Comparison of ENCODE assay signal across 14 cellular contexts in genomic region chr4:53346920-53347852, GRCh38. TPM values are rescaled to one million over a fixed set of nuclear protein-coding genes. Genes with fewer than 3 reads are reported as not detected.
DNase-seq lines count a peak whose midpoint lies in the region; ATAC-seq and TF ChIP-seq lines count a peak whose summit lies in the region.
"Had no signal": no experiment of that assay in that cellular context is flagged by ENCODE, and none has a peak within 500 bp of the region (broad histone marks: within the 10 kb centered on the region; RNA-seq: fewer than 3 reads in every experiment).

No MANE protein-coding gene starts in this region.

- no peaks in the 10 kb centered on the region for H3K9me2 ChIP-seq in hepatocyte (replicated peaks; ENCODE audit: insufficient read depth)

- in situ Hi-C loops in IMR-90 (cut with MboI; ENCODE audit: low sequenced_read_pairs): no loop called here
- in situ Hi-C loops in mammary epithelial cell (cut with MboI; ENCODE audit: low sequenced_read_pairs in 2 of 2): no loop called here

- no peak for TF ChIP-seq POLR2A in IMR-90 (IDR thresholded peaks at IDR 0.05; ENCODE audit: low read depth, low read length)

- dilution Hi-C loops in IMR-90 (cut with HindIII; ENCODE audit: low sequenced_read_pairs, unreplicated experiment) (no loop called here), mammary epithelial cell (cut with HindIII; ENCODE audit: low sequenced_read_pairs) (no loop called here)

- intact Hi-C loops in IMR-90 (cut with micrococcal nuclease) (no loop called here), mammary epithelial cell (cut with micrococcal nuclease) (no loop called here)

- peaks cover 5% of the 10 kb centered on the region; the same call in 1 of the 2 replicates for H4K20me1 ChIP-seq in IMR-90 (ENCODE audit: insufficient read depth, low read length)
- no peaks in the 10 kb centered on the region for H4K20me1 ChIP-seq in mammary epithelial cell (ENCODE audit: insufficient read depth, low read length)
- no peaks in the 10 kb centered on the region for H4K20me1 ChIP-seq in hepatocyte (ENCODE audit: insufficient read depth, poor library complexity, severe bottlenecking)

- no peak overlapping the region; the same call in 2 of the 3 replicates for H2BK15ac ChIP-seq in IMR-90 (ENCODE audit: low read depth, low read length)

- H3K9ac ChIP-seq in IMR-90 (ENCODE audit: low read depth, low read length) (no peak overlapping the region; the same call in 1 of the 2 replicates), mammary epithelial cell (ENCODE audit: insufficient read depth, low read length) (no peak overlapping the region)

- 0 out of 2 replicates have a peak, but pooled peaks have one; percentile 7 for TF ChIP-seq RAD21 in IMR-90 (IDR thresholded peaks at IDR 0.05; ENCODE audit: low read length)

- peak overlapping the region; percentile 0; the same call in 1 of the 2 replicates for H3K27ac ChIP-seq in IMR-90 (ENCODE audit: insufficient read depth, low read length)
- no peak overlapping the region for H3K27ac ChIP-seq in mammary epithelial cell (ENCODE audit: insufficient read depth, low read depth, low read length)
- H3K27ac ChIP-seq in hepatocyte: peak overlapping the region; percentile 40
- H3K27ac ChIP-seq: SJSA1 had no signal

- H2BK20ac ChIP-seq in IMR-90 (ENCODE audit: low read depth, low read length): peak overlapping the region; percentile 43; the same call in 1 of the 2 replicates

- BruUV-seq in IMR-90 (replicated peaks; lab: Mats Ljungman, UMichigan): no TSS peak
- no TSS peak for BruUV-seq in mammary epithelial cell (replicated peaks; lab: Mats Ljungman, UMichigan)

- H3K9me1 ChIP-seq in IMR-90 (ENCODE audit: insufficient read depth, low read length): peaks cover 8% of the 10 kb centered on the region

- H3K27ac Mint-ChIP-seq in WTC11: no peak overlapping the region
- no peak overlapping the region for H3K27ac Mint-ChIP-seq in stimulated activated naive B cell treated with anti-CD40 and anti-IgM and Interleukin-4, amounts not matched to agents 10 μg/mL and 1 μg/mL and 100 μg/mL, for 72 hours
- H3K27ac Mint-ChIP-seq: activated CD4-positive, alpha-beta T cell treated with anti-CD3 and anti-CD28 coated beads for 36 hours; CD4-positive, alpha-beta T cell had no signal

- H2AK9ac ChIP-seq in IMR-90 (replicated peaks; ENCODE audit: low read depth, low read length, poor library complexity): peak overlapping the region; percentile 70

- no peaks in the 10 kb centered on the region for H3K9me3 ChIP-seq in IMR-90 (ENCODE audit: control insufficient read depth, insufficient read depth, low read length)
- H3K9me3 ChIP-seq in mammary epithelial cell (replicated peaks; ENCODE audit: insufficient read depth, low read length): no peaks in the 10 kb centered on the region
- no peaks in the 10 kb centered on the region for H3K9me3 ChIP-seq in hepatocyte (ENCODE audit: low read depth)
- H3K9me3 ChIP-seq: SJSA1 had no signal

- peaks cover 6% of the 10 kb centered on the region for H3K79me2 ChIP-seq in mammary epithelial cell (ENCODE audit: insufficient read depth, low read length)
- no peaks in the 10 kb centered on the region for H3K79me2 ChIP-seq in hepatocyte

- no peak overlapping the region for H3K4me3 Mint-ChIP-seq in WTC11
- no peak overlapping the region for H3K4me3 Mint-ChIP-seq in stimulated activated naive B cell treated with anti-CD40 and anti-IgM and Interleukin-4, amounts not matched to agents 10 μg/mL and 1 μg/mL and 100 μg/mL, for 72 hours
- H3K4me3 Mint-ChIP-seq: activated CD4-positive, alpha-beta T cell treated with anti-CD3 and anti-CD28 coated beads for 36 hours; CD4-positive, alpha-beta T cell; naive B cell had no signal

- H4K5ac ChIP-seq in IMR-90 (ENCODE audit: low read depth, low read length): no peak overlapping the region

- H3K4ac ChIP-seq in IMR-90 (ENCODE audit: low read depth, low read length): peak overlapping the region; percentile 61

- 0 out of 2 replicates have a peak overlapping the region, but pooled peaks have one; percentile 20 for H3K56ac ChIP-seq in IMR-90 (ENCODE audit: extremely low read depth, insufficient read depth, low read length)

- H2AFZ ChIP-seq in IMR-90 (replicated peaks; ENCODE audit: low read length, poor library complexity) (no peak overlapping the region), mammary epithelial cell (ENCODE audit: low read depth, low read length) (peak overlapping the region; percentile 42), hepatocyte (no peak overlapping the region)

- peak overlapping the region in 1 of 2 experiments; percentile 11; a peak in 1 of 4 replicates for H4K8ac ChIP-seq in IMR-90 (ENCODE audit: low read depth in 2 of 2, low read length in 2 of 2)

- 0% methylated on average over 1 of the region's 5 CpGs; no CpG with 5 or more reads in 1 of the 2 experiments for whole genome bisulfite sequencing in IMR-90 (ENCODE audit: extremely low coverage in 2 of 2, insufficient read length in 1 of 2), 2 experiments
- WGBS in mammary epithelial cell (ENCODE audit: low coverage, missing lambda C conversion rate): 23% methylated on average over 5 of the region's 5 CpGs
- 69% methylated on average over 5 of the region's 5 CpGs for WGBS in hepatocyte (ENCODE audit: low lambda C conversion rate, missing lambda C conversion rate)

- peaks cover 6% of the 10 kb centered on the region for H3K4me1 ChIP-seq in IMR-90 (ENCODE audit: control insufficient read depth, insufficient read depth, low read length)
- H3K4me1 ChIP-seq in mammary epithelial cell (ENCODE audit: insufficient read depth, low read length): peaks cover 14% of the 10 kb centered on the region
- H3K4me1 ChIP-seq in hepatocyte (ENCODE audit: insufficient read depth): no peaks in the 10 kb centered on the region
- H3K4me1 ChIP-seq: SJSA1 had no signal

- peak overlapping the region; percentile 71 for H3K23ac ChIP-seq in IMR-90 (ENCODE audit: low read depth, low read length)

- H3K4me1 Mint-ChIP-seq in WTC11: no peaks in the 10 kb centered on the region
- peaks cover 9 to 23% of the 10 kb centered on the region in 2 donors for H3K4me1 Mint-ChIP-seq in stimulated activated naive B cell treated with anti-CD40 and anti-IgM and Interleukin-4, amounts not matched to agents 10 μg/mL and 1 μg/mL and 100 μg/mL, for 72 hours
- H3K4me1 Mint-ChIP-seq: activated CD4-positive, alpha-beta T cell treated with anti-CD3 and anti-CD28 coated beads for 36 hours had no signal

- H3K27me3 Mint-ChIP-seq in WTC11 (ENCODE audit: low read depth): no peaks in the 10 kb centered on the region
- no peaks in the 10 kb centered on the region for H3K27me3 Mint-ChIP-seq in stimulated activated naive B cell treated with anti-CD40 and anti-IgM and Interleukin-4, amounts not matched to agents 10 μg/mL and 1 μg/mL and 100 μg/mL, for 72 hours
- H3K27me3 Mint-ChIP-seq: activated CD4-positive, alpha-beta T cell treated with anti-CD3 and anti-CD28 coated beads for 36 hours; CD4-positive, alpha-beta T cell; naive B cell had no signal

- H3K18ac ChIP-seq in IMR-90 (ENCODE audit: low read depth, low read length): peak overlapping the region; percentile 18; the same call in 1 of the 2 replicates

- H3K4me3 ChIP-seq in IMR-90 (ENCODE audit: insufficient read depth, low read depth, low read length) (no peak overlapping the region), mammary epithelial cell (replicated peaks in 1 of 3; ENCODE audit: insufficient read depth in 1 of 3, low read depth in 2 of 3, low read length in 3 of 3) (no peak overlapping the region), hepatocyte (no peak overlapping the region)
- H3K4me3 ChIP-seq: SJSA1 had no signal

- H4K91ac ChIP-seq in IMR-90 (ENCODE audit: insufficient read depth, low read depth, low read length): no peak overlapping the region

- DNase-seq in AG08396 (ENCODE audit: low spot score) (peak; percentile 61), IMR-90 (peak; percentile 61), mammary epithelial cell (peak; percentile 66), hepatocyte (ENCODE audit: low spot score) (no peak), WTC11 (ENCODE audit: low spot score) (no peak)
- DNase-seq in stimulated activated naive B cell treated with anti-CD40 and anti-IgM and Interleukin-4, amounts not matched to agents 10 μg/mL and 1 μg/mL and 100 μg/mL, for 72 hours: no peak
- DNase-seq: activated CD4-positive, alpha-beta T cell treated with anti-CD3 and anti-CD28 coated beads for 36 hours; activated gamma-delta T cell; CD4-positive, alpha-beta T cell; naive B cell; NCI-H524 treated with DMSO at 0.1 percent for 48 hours had no signal

- H2AK5ac ChIP-seq in IMR-90 (ENCODE audit: low read depth, low read length): 0 out of 2 replicates have a peak overlapping the region, but pooled peaks have one; percentile 58

- peaks cover 15% of the 10 kb centered on the region for H3K9me3 Mint-ChIP-seq in WTC11
- peaks cover 2 to 4% of the 10 kb centered on the region in 2 donors for H3K9me3 Mint-ChIP-seq in stimulated activated naive B cell treated with anti-CD40 and anti-IgM and Interleukin-4, amounts not matched to agents 10 μg/mL and 1 μg/mL and 100 μg/mL, for 72 hours

- peak; percentile 88 for ATAC-seq in IMR-90 (ENCODE audit: low read depth)
- ATAC-seq in HG03571 (IDR thresholded peaks at IDR 0.05; ENCODE audit: unreplicated experiment): no peak
- ATAC-seq in WTC11: no peak
- ATAC-seq in GM21360 (IDR thresholded peaks at IDR 0.05; ENCODE audit: unreplicated experiment): no peak
- no peak for ATAC-seq in stimulated activated naive B cell treated with anti-CD40 and anti-IgM and Interleukin-4, amounts not matched to agents 10 μg/mL and 1 μg/mL and 100 μg/mL, for 72 hours (replicated peaks)
- ATAC-seq: activated CD4-positive, alpha-beta T cell treated with anti-CD3 and anti-CD28 coated beads for 36 hours had no signal

- H3K27me3 ChIP-seq in IMR-90 (ENCODE audit: control insufficient read depth, insufficient read depth, low read length) (no peaks in the 10 kb centered on the region), mammary epithelial cell (ENCODE audit: insufficient read depth, low read length) (no peaks in the 10 kb centered on the region), hepatocyte (no peaks in the 10 kb centered on the region)
- H3K27me3 ChIP-seq: SJSA1 had no signal

- H3K79me1 ChIP-seq in IMR-90 (ENCODE audit: low read depth in 1 of 2, low read length in 2 of 2): peaks cover 0 to 13% of the 10 kb centered on the region in 2 experiments; a peak in 3 of 4 replicates

- POLR2A ChIA-PET in IMR-90 (lab: Charles Lee; ENCODE audit: unreplicated experiment): no interaction called here
- POLR2A ChIA-PET in WTC11 (lab: Charles Lee): no interaction called here

- peak overlapping the region; percentile 34 for H3K4me2 ChIP-seq in IMR-90 (ENCODE audit: low read depth, low read length)
- H3K4me2 ChIP-seq in mammary epithelial cell (ENCODE audit: insufficient read depth, low read depth, low read length): peak overlapping the region; percentile 39
- no peak overlapping the region for H3K4me2 ChIP-seq in hepatocyte

- no peaks in the 10 kb centered on the region for H3K36me3 ChIP-seq in IMR-90 (ENCODE audit: control insufficient read depth, insufficient read depth, low read length)
- peaks cover 2% of the 10 kb centered on the region for H3K36me3 ChIP-seq in mammary epithelial cell (ENCODE audit: insufficient read depth, low read length)
- H3K36me3 ChIP-seq in hepatocyte (replicated peaks; ENCODE audit: insufficient read depth, low read depth): no peaks in the 10 kb centered on the region

- peaks cover 11% of the 10 kb centered on the region; the same call in 1 of the 2 replicates for H3K36me3 Mint-ChIP-seq in WTC11
- peaks cover 55 to 78% of the 10 kb centered on the region in 2 donors for H3K36me3 Mint-ChIP-seq in stimulated activated naive B cell treated with anti-CD40 and anti-IgM and Interleukin-4, amounts not matched to agents 10 μg/mL and 1 μg/mL and 100 μg/mL, for 72 hours

- CTCF ChIA-PET in IMR-90 (lab: Yijun Ruan, JAX) (interaction anchor here (0.6 to 1.2 kb wide), 4 partner anchors 10 to 332 kb away, joined by 3 to 5 read pairs (median 3); no protein-coding TSS in a partner anchor), mammary epithelial cell (lab: Charles Lee; ENCODE audit: low non-redundant PET) (no interaction called here), WTC11 (lab: Charles Lee) (no interaction called here)

- peak overlapping the region; percentile 82 for H3K14ac ChIP-seq in IMR-90 (replicated peaks; ENCODE audit: low read depth, low read length)

- H2BK5ac ChIP-seq in IMR-90 (ENCODE audit: low read depth, low read length, poor library complexity, severe bottlenecking): peak overlapping the region; percentile 31

- TF ChIP-seq CTCF in IMR-90 (conservative IDR thresholded peaks at IDR 0.05; ENCODE audit: low read depth, low read length) (no peak), mammary epithelial cell (conservative IDR thresholded peaks at IDR 0.05 in 1 of 2, IDR thresholded peaks at IDR 0.05 in 1 of 2; ENCODE audit: extremely low read depth in 1 of 2, insufficient read depth in 1 of 2, low read depth in 1 of 2, low read length in 2 of 2) (no peak), hepatocyte (IDR thresholded peaks at IDR 0.05; ENCODE audit: poor library complexity) (no peak), WTC11 (IDR thresholded peaks at IDR 0.05) (no peak)

- peak overlapping the region; percentile 82 for H2BK120ac ChIP-seq in IMR-90 (ENCODE audit: low read depth, low read length)

RNA-seq across cellular contexts. Expression of gene SCFD2, which starts 18.7 kb away (rescaled TPM):
- total RNA-seq in IMR-90 (2012; rRNA removed): 51.9 and 62.4 TPM in 2 replicates
- 18.9 and 19.8 TPM in 2 replicates for polyA plus RNA-seq in IMR-90 (2012; rRNA removed)
- 12.1 and 13.6 TPM in 2 replicates for polyA plus RNA-seq in IMR-90 (2012; cell fraction: cytosol; rRNA removed)
- 9.8 and 11.1 TPM in 2 replicates for polyA plus RNA-seq in IMR-90 (2012; cell fraction: nucleus; rRNA removed; ENCODE audit: low replicate concordance)
- total RNA-seq in mammary epithelial cell: 10 to 100 TPM; 14.4 to 21.5 TPM
- polyA plus RNA-seq in mammary epithelial cell: 16.2 TPM
- polyA minus RNA-seq in mammary epithelial cell: 33.6 TPM
- total RNA-seq in hepatocyte: 15.7 and 23.8 TPM in 2 replicates
- polyA plus RNA-seq in hepatocyte: 5.6 and 8.4 TPM in 2 replicates
- 9.3 to 12.4 TPM (median 10.3 TPM) in 3 replicates for total RNA-seq in WTC11 (2021)

RNA-seq across cellular contexts. Expression of gene FIP1L1, which starts 30.3 kb away (rescaled TPM):
- total RNA-seq in IMR-90 (2012; rRNA removed): 37.5 and 48.9 TPM in 2 replicates
- polyA plus RNA-seq in IMR-90 (2012; rRNA removed): 28.6 and 31.1 TPM in 2 replicates
- polyA plus RNA-seq in IMR-90 (2012; cell fraction: cytosol; rRNA removed): 6.6 and 12.8 TPM in 2 replicates
- 6.9 and 47.0 TPM in 2 replicates for polyA plus RNA-seq in IMR-90 (2012; cell fraction: nucleus; rRNA removed; ENCODE audit: low replicate concordance)
- total RNA-seq in mammary epithelial cell: 10 to 100 TPM; 42.3 to 70.8 TPM
- 15.9 TPM for polyA plus RNA-seq in mammary epithelial cell
- polyA minus RNA-seq in mammary epithelial cell: 56.0 TPM
- 65.9 and 75.6 TPM in 2 replicates for total RNA-seq in hepatocyte
- 50.7 and 60.7 TPM in 2 replicates for polyA plus RNA-seq in hepatocyte
- total RNA-seq in WTC11 (2021): 47.6 to 52.4 TPM (median 49.6 TPM) in 3 replicates

Comparison
In these comparisons a context has a peak if more than half of its experiments do, and no peak if none do; other contexts are left out.
1. DNase-seq: peak in AG08396 (single experiment), IMR-90 (single experiment) and mammary epithelial cell (single experiment); none in hepatocyte (single experiment), WTC11 (single experiment) and stimulated activated naive B cell treated with anti-CD40 and anti-IgM and Interleukin-4, amounts not matched to agents 10 μg/mL and 1 μg/mL and 100 μg/mL, for 72 hours (single experiment).